ENCODE assay signal across 8 cellular contexts in genomic region chr17:7240375-7240774, GRCh38. TPM values are rescaled to one million over a fixed set of nuclear protein-coding genes. Genes with fewer than 3 reads are reported as not detected.
A peak's percentile ranks its signal among the peaks of the same experiment; 100 is the strongest.
DNase-seq lines count a peak whose midpoint lies in the region; ATAC-seq and TF ChIP-seq lines count a peak whose summit lies in the region.

No MANE protein-coding gene starts in this region.

- H3K9me3 Mint-ChIP-seq in activated CD4-positive, alpha-beta T cell treated with anti-CD3 and anti-CD28 coated beads for 36 hours (ENCODE audit: low read depth): no peaks in the 10 kb centered on the region
- H3K9me3 Mint-ChIP-seq in activated B cell treated with CpG ODN at 0.5 μM for 24 hours: no peaks in the 10 kb centered on the region

- H3K36me3 ChIP-seq in iPS-15b (ENCODE audit: control insufficient read depth, insufficient read depth, low read length): peaks cover 23% of the 10 kb centered on the region

- H3K9me3 ChIP-seq in iPS-15b (ENCODE audit: control insufficient read depth, insufficient read depth, low read length): no peaks in the 10 kb centered on the region

- DNase-seq in activated CD4-positive, alpha-beta T cell treated with anti-CD3 and anti-CD28 coated beads for 36 hours: no peak
- DNase-seq in activated CD4-positive, alpha-beta T cell treated with anti-CD3 and anti-CD28 coated beads, Interleukin-2, amount 50 U/mL, for 1 hour: no peak
- DNase-seq in activated B cell treated with CpG ODN at 0.5 μM for 24 hours (no peak), substantia nigra (lab: John Stamatoyannopoulos, UW) (peak in 4 of 49 donors; percentile 21 to 52 (median 22)), SKM-1 treated with dmso at 0.1 percent for 144 hours (lab: John Stamatoyannopoulos, UW; ENCODE audit: unreplicated experiment) (no peak), NCI-H524 treated with DMSO at 0.1 percent for 48 hours (lab: John Stamatoyannopoulos, UW) (no peak)

- no peak for TF ChIP-seq CTCF in activated B cell treated with CpG ODN at 0.5 μM for 24 hours (IDR thresholded peaks at IDR 0.05)

- H3K4me1 Mint-ChIP-seq in activated CD4-positive, alpha-beta T cell treated with anti-CD3 and anti-CD28 coated beads for 36 hours: peaks cover 52% of the 10 kb centered on the region
- peaks cover 53% of the 10 kb centered on the region for H3K4me1 Mint-ChIP-seq in activated B cell treated with CpG ODN at 0.5 μM for 24 hours

- peaks cover 11% of the 10 kb centered on the region for H3K4me1 ChIP-seq in iPS-15b (ENCODE audit: control insufficient read depth, insufficient read depth, low read length)

- H3K27me3 ChIP-seq in iPS-15b (ENCODE audit: control insufficient read depth, insufficient read depth, low read length): no peaks in the 10 kb centered on the region

- no peaks in the 10 kb centered on the region for H3K27me3 Mint-ChIP-seq in activated CD4-positive, alpha-beta T cell treated with anti-CD3 and anti-CD28 coated beads for 36 hours
- no peaks in the 10 kb centered on the region for H3K27me3 Mint-ChIP-seq in activated B cell treated with CpG ODN at 0.5 μM for 24 hours

- peak overlapping the region; percentile 27 for H3K27ac ChIP-seq in substantia nigra (ENCODE audit: low read depth, low read length, poor library complexity, severe bottlenecking)

- POLR2A ChIA-PET in activated CD4-positive, alpha-beta T cell treated with anti-CD3 and anti-CD28 coated beads for 36 hours (lab: Charles Lee): interaction anchor here (0.7 kb wide), 1 partner anchor 20 kb away, joined by 3 read pairs; no protein-coding TSS in a partner anchor
- POLR2A ChIA-PET in activated B cell treated with CpG ODN at 0.5 μM for 24 hours (lab: Charles Lee): interaction anchor here (0.7 to 15.0 kb wide), 6 partner anchors 10 to 244 kb away, joined by 3 to 245 read pairs (median 23); partner anchors contain the start of genes ACADVL, CTDNEP1, DLG4 and ELP5

- peak overlapping the region; percentile 75 for H3K27ac Mint-ChIP-seq in activated CD4-positive, alpha-beta T cell treated with anti-CD3 and anti-CD28 coated beads for 36 hours
- H3K27ac Mint-ChIP-seq in activated B cell treated with CpG ODN at 0.5 μM for 24 hours: peak overlapping the region; percentile 100

- H3K4me3 ChIP-seq in iPS-15b (ENCODE audit: low read depth, low read length): peak overlapping the region; percentile 95

- CTCF ChIA-PET in activated CD4-positive, alpha-beta T cell treated with anti-CD3 and anti-CD28 coated beads for 36 hours (lab: Charles Lee): interaction anchor here (1.2 to 3.5 kb wide), 3 partner anchors 11 to 194 kb away, joined by 4 to 22 read pairs (median 8); partner anchors contain the start of genes ACADVL, CTDNEP1 and DLG4
- CTCF ChIA-PET in activated B cell treated with CpG ODN at 0.5 μM for 24 hours (lab: Charles Lee): no interaction called here

- intact Hi-C loops in activated CD4-positive, alpha-beta T cell treated with anti-CD3 and anti-CD28 coated beads for 36 hours (cut with DNase I, micrococcal nuclease): loop anchor here in 1 of 2 experiments (10.0 kb wide), 1 partner anchor 914 kb away; the partner anchor contains the start of gene PER1
- intact Hi-C loops in activated B cell treated with CpG ODN at 0.5 μM for 24 hours (cut with micrococcal nuclease): no loop called here

- ATAC-seq in activated CD4-positive, alpha-beta T cell treated with anti-CD3 and anti-CD28 coated beads for 36 hours: no peak
- ATAC-seq in activated B cell treated with CpG ODN at 0.5 μM for 24 hours (ENCODE audit: low read depth): no peak
- ATAC-seq in GM18867 (IDR thresholded peaks at IDR 0.05; ENCODE audit: unreplicated experiment): no peak

- peak overlapping the region; percentile 97 for H3K4me3 Mint-ChIP-seq in activated CD4-positive, alpha-beta T cell treated with anti-CD3 and anti-CD28 coated beads for 36 hours
- H3K4me3 Mint-ChIP-seq in activated B cell treated with CpG ODN at 0.5 μM for 24 hours: peak overlapping the region; percentile 99

- peaks cover 37% of the 10 kb centered on the region for H3K36me3 Mint-ChIP-seq in activated CD4-positive, alpha-beta T cell treated with anti-CD3 and anti-CD28 coated beads for 36 hours (ENCODE audit: low read depth)
- H3K36me3 Mint-ChIP-seq in activated B cell treated with CpG ODN at 0.5 μM for 24 hours (ENCODE audit: low read depth): peaks cover 69% of the 10 kb centered on the region

- no peak overlapping the region for H3K9ac ChIP-seq in iPS-15b (ENCODE audit: low read depth, low read length)

RNA-seq across cellular contexts. Expression of gene PHF23, which starts 1.1 kb away (rescaled TPM):
- 10 to 100 TPM; 23.6 to 35.2 TPM for total RNA-seq in activated CD4-positive, alpha-beta T cell treated with anti-CD3 and anti-CD28 coated beads for 36 hours
- 45.5 and 46.6 TPM in 2 replicates for total RNA-seq in activated B cell treated with CpG ODN at 0.5 μM for 24 hours

RNA-seq across cellular contexts. Expression of gene GABARAP, which starts 1.9 kb away (rescaled TPM):
- total RNA-seq in activated CD4-positive, alpha-beta T cell treated with anti-CD3 and anti-CD28 coated beads for 36 hours: 100 to 1,000 TPM; 123 to 162 TPM
- total RNA-seq in activated B cell treated with CpG ODN at 0.5 μM for 24 hours: 291 and 325 TPM in 2 replicates

RNA-seq across cellular contexts. Expression of gene DVL2, which starts 6.1 kb away (rescaled TPM):
- 10 to 100 TPM; 49.1 to 53.3 TPM for total RNA-seq in activated CD4-positive, alpha-beta T cell treated with anti-CD3 and anti-CD28 coated beads for 36 hours
- 56.1 and 64.6 TPM in 2 replicates for total RNA-seq in activated B cell treated with CpG ODN at 0.5 μM for 24 hours

RNA-seq across cellular contexts. Expression of gene CTDNEP1, which starts 11.2 kb away (rescaled TPM):
- 100 to 1,000 TPM; 158 to 203 TPM for total RNA-seq in activated CD4-positive, alpha-beta T cell treated with anti-CD3 and anti-CD28 coated beads for 36 hours
- total RNA-seq in activated B cell treated with CpG ODN at 0.5 μM for 24 hours: 165 and 168 TPM in 2 replicates

RNA-seq across cellular contexts. Expression of gene ELP5, which starts 11.6 kb away (rescaled TPM):
- 10 to 100 TPM; 58.1 to 62.3 TPM for total RNA-seq in activated CD4-positive, alpha-beta T cell treated with anti-CD3 and anti-CD28 coated beads for 36 hours
- 49.2 and 53.6 TPM in 2 replicates for total RNA-seq in activated B cell treated with CpG ODN at 0.5 μM for 24 hours
